In genomic region chr6:43579171-43579570, GRCh38 we compare ENCODE assay signal across 9 cellular contexts. TPM values are rescaled to one million over a fixed set of nuclear protein-coding genes. Genes with fewer than 3 reads are reported as not detected.
DNase-seq lines count a peak whose midpoint lies in the region; ATAC-seq lines count a peak whose summit lies in the region.
"Had no signal": no experiment of that assay in that cellular context is flagged by ENCODE, and none has a peak within 500 bp of the region (broad histone marks: within the 10 kb centered on the region; RNA-seq: fewer than 3 reads in every experiment).

No MANE protein-coding gene starts in this region.

- no peak for ATAC-seq in naive B cell (ENCODE audit: low read depth in 2 of 2)
- ATAC-seq in GM21825 (IDR thresholded peaks at IDR 0.05; ENCODE audit: unreplicated experiment): no peak
- no peak for ATAC-seq in GM18517 (IDR thresholded peaks at IDR 0.05; ENCODE audit: unreplicated experiment)

- H3K27me3 ChIP-seq in CD8-positive, alpha-beta memory T cell (ENCODE audit: insufficient read depth, low read length, poor library complexity, severe bottlenecking): no peaks in the 10 kb centered on the region

- H3K36me3 Mint-ChIP-seq in CD8-positive, alpha-beta memory T cell: peaks cover 0 to 34% (median 2%) of the 10 kb centered on the region in 3 donors
- H3K36me3 Mint-ChIP-seq in naive B cell: peaks cover 1 to 12% of the 10 kb centered on the region in 2 donors

- POLR2A ChIA-PET in CD8-positive, alpha-beta memory T cell (lab: Charles Lee): no interaction called here

- no peaks in the 10 kb centered on the region for H3K9me3 Mint-ChIP-seq in CD8-positive, alpha-beta memory T cell
- H3K9me3 Mint-ChIP-seq in naive B cell: no peaks in the 10 kb centered on the region

- H3K4me3 ChIP-seq in CD8-positive, alpha-beta memory T cell (ENCODE audit: low read length): no peak overlapping the region

- DNase-seq in CD8-positive, alpha-beta memory T cell: no peak
- DNase-seq in LHCN-M2 (ENCODE audit: low read depth): peak; percentile 8
- DNase-seq in T47D (ENCODE audit: low read depth in 1 of 2, low spot score in 1 of 2): peak; percentile 13 to 57
- DNase-seq in naive B cell: no peak
- no peak for DNase-seq in dedifferentiated amniotic fluid mesenchymal stem cell (ENCODE audit: extremely low spot score)
- DNase-seq in NCI-H1048 (lab: John Stamatoyannopoulos, UW): no peak
- DNase-seq: posterior cingulate gyrus had no signal

- H3K4me3 Mint-ChIP-seq in CD8-positive, alpha-beta memory T cell: peak overlapping the region in 4 of 7 donors; percentile 10 to 82 (median 22)
- peak overlapping the region in 7 of 8 donors; percentile 41 to 98 (median 93) for H3K4me3 Mint-ChIP-seq in naive B cell

- CTCF ChIA-PET in CD8-positive, alpha-beta memory T cell (lab: Charles Lee): no interaction called here

- H3K27me3 Mint-ChIP-seq in CD8-positive, alpha-beta memory T cell: no peaks in the 10 kb centered on the region
- no peaks in the 10 kb centered on the region for H3K27me3 Mint-ChIP-seq in naive B cell

- H3K4me1 Mint-ChIP-seq in CD8-positive, alpha-beta memory T cell: peaks cover 32 to 60% (median 57%) of the 10 kb centered on the region in 3 donors
- peaks cover 30 to 47% (median 39%) of the 10 kb centered on the region in 3 donors for H3K4me1 Mint-ChIP-seq in naive B cell

- in situ Hi-C loops in T47D (cut with HindIII; ENCODE audit: low pct_unique_long_range_greater_than_20kb, low sequenced_read_pairs): no loop called here

- H3K36me3 ChIP-seq in CD8-positive, alpha-beta memory T cell (ENCODE audit: insufficient read depth, low read length): no peaks in the 10 kb centered on the region

- no peaks in the 10 kb centered on the region for H3K9me3 ChIP-seq in CD8-positive, alpha-beta memory T cell (ENCODE audit: low read length)

- no peak overlapping the region for H3K27ac ChIP-seq in CD8-positive, alpha-beta memory T cell (ENCODE audit: low read depth, low read length)

- peaks cover 26% of the 10 kb centered on the region for H3K4me1 ChIP-seq in CD8-positive, alpha-beta memory T cell (ENCODE audit: insufficient read depth, low read length)

- peak overlapping the region; percentile 7 to 80 (median 68) for H3K27ac Mint-ChIP-seq in CD8-positive, alpha-beta memory T cell
- H3K27ac Mint-ChIP-seq in naive B cell: peak overlapping the region in 5 of 6 donors; percentile 73 to 90 (median 88)

RNA-seq across cellular contexts. Expression of gene POLH, which starts 3.2 kb away (rescaled TPM):
- total RNA-seq in CD8-positive, alpha-beta memory T cell: 10 to 100 TPM; 33.8 to 38.6 TPM
- polyA plus RNA-seq in CD8-positive, alpha-beta memory T cell: 15.6 TPM
- total RNA-seq in LHCN-M2 (2014; rRNA removed): 45.9 and 71.0 TPM in 2 replicates
- 24.3 TPM for polyA plus RNA-seq in LHCN-M2 (2012)
- polyA plus RNA-seq in naive B cell (ENCODE audit: low read depth in 6 of 6): 10 to 100 TPM; 15.1 to 41.4 (median 19.1) TPM

RNA-seq across cellular contexts. Expression of gene XPO5, which starts 3.3 kb away (rescaled TPM):
- 100 to 1,000 TPM in 1 of 2 experiments, 10 to 100 TPM in 1; 98.0 to 116 TPM for total RNA-seq in CD8-positive, alpha-beta memory T cell
- polyA plus RNA-seq in CD8-positive, alpha-beta memory T cell: 15.3 TPM
- 33.8 and 34.2 TPM in 2 replicates for total RNA-seq in LHCN-M2 (2014; rRNA removed)
- polyA plus RNA-seq in LHCN-M2 (2012): 19.7 TPM
- polyA plus RNA-seq in naive B cell (ENCODE audit: low read depth in 6 of 6): 10 to 100 TPM in 1 of 6 donors, 1 to 10 TPM in 5; 5.0 to 15.3 (median 7.7) TPM

RNA-seq across cellular contexts. Expression of gene GTPBP2, which starts 49.9 kb away (rescaled TPM):
- total RNA-seq in CD8-positive, alpha-beta memory T cell: 10 to 100 TPM; 44.2 to 45.4 TPM
- 3.9 TPM for polyA plus RNA-seq in CD8-positive, alpha-beta memory T cell
- 44.1 and 45.5 TPM in 2 replicates for total RNA-seq in LHCN-M2 (2014; rRNA removed)
- 27.5 TPM for polyA plus RNA-seq in LHCN-M2 (2012)
- 10 to 100 TPM in 1 of 6 donors, 1 to 10 TPM in 5; 2.5 to 17.3 (median 3.8) TPM for polyA plus RNA-seq in naive B cell (ENCODE audit: low read depth in 6 of 6)

RNA-seq across cellular contexts. Expression of gene MAD2L1BP, which starts 56.5 kb away (rescaled TPM):
- total RNA-seq in CD8-positive, alpha-beta memory T cell: 10 to 100 TPM; 27.6 to 27.7 TPM
- polyA plus RNA-seq in CD8-positive, alpha-beta memory T cell: 16.0 TPM
- 28.3 and 34.4 TPM in 2 replicates for total RNA-seq in LHCN-M2 (2014; rRNA removed)
- 27.5 TPM for polyA plus RNA-seq in LHCN-M2 (2012)
- polyA plus RNA-seq in naive B cell (ENCODE audit: low read depth in 6 of 6): 10 to 100 TPM; 21.3 to 31.4 (median 27.9) TPM

Comparison
In these comparisons a context has a peak if more than half of its experiments do, and no peak if none do; other contexts are left out.
1. DNase-seq: peak in LHCN-M2 (single experiment) and T47D (2 of 2); none in CD8-positive, alpha-beta memory T cell (0 of 5), naive B cell (single experiment), dedifferentiated amniotic fluid mesenchymal stem cell (single experiment) and NCI-H1048 (single experiment).